Comparison of ENCODE assay signal across 8 cellular contexts in the genomic region with DNA sequence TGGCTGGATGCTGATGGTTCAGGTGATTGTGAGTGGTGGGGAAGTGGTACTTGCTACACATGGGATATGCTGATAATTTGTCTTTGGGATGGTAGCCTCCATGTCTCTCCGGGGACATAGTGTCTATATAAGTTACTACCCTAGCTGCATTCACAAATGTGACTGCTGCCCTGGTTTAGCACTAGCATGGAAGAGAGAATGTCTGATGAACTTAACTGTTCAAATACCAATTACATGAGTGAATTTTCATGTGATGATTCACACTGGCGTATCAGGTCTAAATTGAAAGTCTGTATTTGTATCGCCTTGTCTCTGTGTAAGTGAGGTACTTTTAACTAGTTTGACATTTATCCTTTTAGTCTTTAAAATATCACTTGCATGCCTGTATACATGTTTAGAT. TPM values are rescaled to one million over a fixed set of nuclear protein-coding genes. Genes with fewer than 3 reads are reported as not detected.
DNase-seq lines count a peak whose midpoint lies in the region; ATAC-seq and TF ChIP-seq lines count a peak whose summit lies in the region.

No MANE protein-coding gene starts in this region.

- H3K36me3 Mint-ChIP-seq in WTC11 (peaks cover 4% of the 10 kb centered on the region), chondrocyte (ENCODE audit: low read depth) (peaks cover 12% of the 10 kb centered on the region)

- H3K27ac Mint-ChIP-seq in WTC11 (peak overlapping the region; percentile 69), chondrocyte (ENCODE audit: unreplicated experiment) (no peak overlapping the region)

- H3K4me3 Mint-ChIP-seq in WTC11 = no peak overlapping the region
- H3K4me3 Mint-ChIP-seq in chondrocyte (ENCODE audit: unreplicated experiment) = no peak overlapping the region

- H3K27me3 ChIP-seq in foreskin keratinocyte = no peaks in the 10 kb centered on the region

- H3K27me3 Mint-ChIP-seq in WTC11 (ENCODE audit: low read depth) (no peaks in the 10 kb centered on the region), chondrocyte (ENCODE audit: low read depth) (no peaks in the 10 kb centered on the region)

- no peak for ATAC-seq in WTC11
- peak; percentile 92 for ATAC-seq in foreskin keratinocyte

- H3K4me1 Mint-ChIP-seq in WTC11 = peaks cover 81% of the 10 kb centered on the region
- H3K4me1 Mint-ChIP-seq in chondrocyte (ENCODE audit: low read depth) = peaks cover 64% of the 10 kb centered on the region

- peaks cover 30% of the 10 kb centered on the region for H3K4me1 ChIP-seq in foreskin keratinocyte

- CTCF ChIA-PET in WTC11 (lab: Charles Lee) = no interaction called here

- TF ChIP-seq CTCF in WTC11 (IDR thresholded peaks at IDR 0.05) (no peak), foreskin keratinocyte (conservative IDR thresholded peaks at IDR 0.05) (no peak), chondrocyte (IDR thresholded peaks at IDR 0.05) (no peak)

- POLR2A ChIA-PET in WTC11 (lab: Charles Lee) = no interaction called here

- H3K9me3 Mint-ChIP-seq in WTC11 (peaks cover 5% of the 10 kb centered on the region), chondrocyte (ENCODE audit: low read depth) (peaks cover 15% of the 10 kb centered on the region)

- H3K27ac ChIP-seq in foreskin keratinocyte = peak overlapping the region; percentile 43

- DNase-seq in stimulated activated CD4-positive, alpha-beta T cell treated with anti-CD3 and anti-CD28 coated beads, Interleukin-4, amount 100 ng/mL, for 24 hours = peak; percentile 27
- no peak for DNase-seq in stimulated activated CD4-positive, alpha-beta T cell treated with anti-CD3 and anti-CD28 coated beads, Interleukin-15, amount 100 ng/mL, for 24 hours
- no peak for DNase-seq in WTC11 (ENCODE audit: low spot score)
- peak; percentile 46 to 72 for DNase-seq in foreskin keratinocyte
- DNase-seq in T1000 (lab: John Stamatoyannopoulos, UW) = no peak
- DNase-seq in middle frontal gyrus (ENCODE audit: extremely low spot score, low spot score) = no peak
- no peak for DNase-seq in erythroblast (lab: John Stamatoyannopoulos, UW)
- DNase-seq in chondrocyte (ENCODE audit: low spot score) = no peak

- no peak for TF ChIP-seq POLR2A in erythroblast (IDR thresholded peaks at IDR 0.05; ENCODE audit: low read length)

TF ChIP-seq in WTC11, 78 proteins besides CTCF, POLR2A, EP300 and RAD21:
- TF ChIP-seq ZNF263 (CRISPR knock-in tag; IDR thresholded peaks at IDR 0.05; ENCODE audit: low read depth) (no peak), ELF4 (CRISPR knock-in tag; IDR thresholded peaks at IDR 0.05; ENCODE audit: low read depth) (no peak)

RNA-seq across cellular contexts. Expression of a gene that starts 34.4 kb away (rescaled TPM):
- 141 to 169 TPM (median 167 TPM) in 3 replicates for total RNA-seq in WTC11 (2021)
- 26.3 and 33.1 TPM in 2 replicates for total RNA-seq in foreskin keratinocyte
- 5.7 and 6.1 TPM in 2 replicates for polyA plus RNA-seq in foreskin keratinocyte
- total RNA-seq in chondrocyte = 45.9 to 79.9 TPM (median 50.4 TPM) in 3 replicates

Comparison
In these comparisons a context has a peak if more than half of its experiments do, and no peak if none do; other contexts are left out.
1. DNase-seq: peak in stimulated activated CD4-positive, alpha-beta T cell treated with anti-CD3 and anti-CD28 coated beads, Interleukin-4, amount 100 ng/mL, for 24 hours (single experiment) and foreskin keratinocyte (2 of 2); none in stimulated activated CD4-positive, alpha-beta T cell treated with anti-CD3 and anti-CD28 coated beads, Interleukin-15, amount 100 ng/mL, for 24 hours (single experiment), WTC11 (single experiment), T1000 (single experiment), middle frontal gyrus (single experiment), erythroblast (0 of 2) and chondrocyte (single experiment).